Comparison of ENCODE assay signal across 18 cellular contexts in the genomic region with DNA sequence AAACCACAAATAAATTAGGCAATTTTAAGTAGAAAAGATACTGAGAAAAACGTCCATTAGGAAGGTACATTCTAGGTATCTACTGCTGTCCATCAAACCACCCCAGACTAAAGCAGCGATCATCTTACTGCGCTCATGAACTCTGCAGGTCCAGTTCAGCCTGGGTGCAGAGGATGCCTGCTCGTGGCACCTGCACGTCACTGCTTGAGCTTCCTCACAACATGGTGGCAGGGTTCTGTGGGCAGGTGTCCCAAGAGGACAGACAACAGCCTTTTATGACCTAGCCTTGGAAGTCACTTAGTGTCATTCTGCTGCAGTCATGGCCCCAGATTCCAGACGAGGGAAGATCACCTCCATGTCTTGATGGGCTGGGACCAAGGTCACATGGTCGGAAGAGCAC.
DNase-seq lines count a peak whose midpoint lies in the region; ATAC-seq and TF ChIP-seq lines count a peak whose summit lies in the region.
"Had no signal": no experiment of that assay in that cellular context is flagged by ENCODE, and none has a peak within 500 bp of the region (broad histone marks: within the 10 kb centered on the region; RNA-seq: fewer than 3 reads in every experiment).

No MANE protein-coding gene starts in this region.

- CTCF ChIA-PET in HCT116 (lab: Charles Lee) (interaction anchor here (0.5 kb wide), 1 partner anchor 63 kb away, joined by 4 read pairs; no protein-coding TSS in a partner anchor), SK-N-SH (lab: Yijun Ruan, JAX) (interaction anchor here (0.8 to 1.3 kb wide), 3 partner anchors 11 to 190 kb away, joined by 3 to 4 read pairs (median 3); no protein-coding TSS in a partner anchor)

- H3K9ac ChIP-seq in HCT116 (ENCODE audit: low read length) (no peak overlapping the region), SK-N-SH (no peak overlapping the region), neuronal stem cell (ENCODE audit: low read depth, low read length, poor library complexity) (peak overlapping the region; percentile 15)

- H3K27ac ChIP-seq in HCT116 (ENCODE audit: low read depth, low read length) (no peak overlapping the region), SK-N-SH (ENCODE audit: low read depth in 2 of 2, low read length in 1 of 2) (no peak overlapping the region), neuronal stem cell (replicated peaks; ENCODE audit: low read length) (no peak overlapping the region), ascending aorta (no peak overlapping the region)

- no peak for TF ChIP-seq POLR2A in HCT116 (IDR thresholded peaks at IDR 0.05; ENCODE audit: borderline replicate concordance, extremely low read depth, insufficient read depth, insufficient read length)

- H2AK5ac ChIP-seq in neuronal stem cell (ENCODE audit: low read depth, low read length), result peak overlapping the region; percentile 81

- intact Hi-C loops in HCT116 (cut with micrococcal nuclease), result loop anchor here (5.0 kb wide), 1 partner anchor 36 kb away; no protein-coding TSS in a partner anchor
- intact Hi-C loops in ascending aorta (cut with DNase I), result no loop called here

- ATAC-seq in HCT116, result no peak
- ATAC-seq: GM23338 had no signal

- TF ChIP-seq RAD21 in HCT116 (IDR thresholded peaks at IDR 0.05; ENCODE audit: low read depth), result no peak
- no peak for TF ChIP-seq RAD21 in SK-N-SH (IDR thresholded peaks at IDR 0.05; ENCODE audit: low read length)

- peaks cover 0 to 6% of the 10 kb centered on the region in 2 experiments; a peak in 1 of 4 replicates for H3K9me3 ChIP-seq in HCT116 (ENCODE audit: control insufficient read depth in 1 of 2, insufficient read depth in 1 of 2, low read depth in 1 of 2, low read length in 2 of 2)
- no peaks in the 10 kb centered on the region for H3K9me3 ChIP-seq in SK-N-SH
- H3K9me3 ChIP-seq in neuronal stem cell (replicated peaks in 1 of 2; ENCODE audit: control insufficient read depth in 2 of 2, insufficient read depth in 1 of 2, low read depth in 1 of 2, low read length in 2 of 2), result peaks cover 2 to 3% of the 10 kb centered on the region in 2 donors
- H3K9me3 ChIP-seq in ascending aorta, result no peaks in the 10 kb centered on the region

- peaks cover 0 to 20% of the 10 kb centered on the region in 2 experiments; a peak in 2 of 4 replicates for H3K4me1 ChIP-seq in HCT116 (ENCODE audit: control insufficient read depth in 1 of 2, insufficient read depth in 2 of 2, low read length in 2 of 2)
- no peaks in the 10 kb centered on the region for H3K4me1 ChIP-seq in SK-N-SH (ENCODE audit: control insufficient read depth in 1 of 2, insufficient read depth in 2 of 2, low read depth in 1 of 2, low read length in 1 of 2)
- H3K4me1 ChIP-seq in neuronal stem cell (ENCODE audit: control insufficient read depth in 2 of 2, insufficient read depth in 1 of 2, low read depth in 1 of 2, low read length in 2 of 2), result peaks cover 0 to 10% of the 10 kb centered on the region in 2 donors
- no peaks in the 10 kb centered on the region for H3K4me1 ChIP-seq in ascending aorta

- peak overlapping the region; percentile 27 for H3K14ac ChIP-seq in neuronal stem cell (ENCODE audit: low read length)

- RAD21 ChIA-PET in HCT116 (lab: Charles Lee; ENCODE audit: low non-redundant PET in 1 of 2, low total read pairs in 2 of 2, uncharacterized antibody in 2 of 2, unreplicated experiment in 2 of 2), result no interaction called here

- BruUV-seq in HCT116 (replicated peaks; lab: Mats Ljungman, UMichigan), result no TSS peak

- TF ChIP-seq CTCF in HCT116 (IDR thresholded peaks at IDR 0.05 in 2 of 3, conservative IDR thresholded peaks at IDR 0.05 in 1 of 3; ENCODE audit: borderline replicate concordance in 1 of 3, insufficient read depth in 1 of 3, low read depth in 2 of 3, low read length in 2 of 3) (no peak), SK-N-SH (IDR thresholded peaks at IDR 0.05) (no peak), chondrocyte (IDR thresholded peaks at IDR 0.05) (no peak), ascending aorta (IDR thresholded peaks at IDR 0.05) (no peak), GM13976 (IDR thresholded peaks at IDR 0.05; ENCODE audit: borderline replicate concordance, control extremely low read depth, extremely low read depth, insufficient read depth, missing control alignments) (no peak)

- peaks cover 10% of the 10 kb centered on the region for H3K9me3 Mint-ChIP-seq in chondrocyte (ENCODE audit: low read depth)
- H3K9me3 Mint-ChIP-seq: GM23338 had no signal

- no peak overlapping the region for H4K8ac ChIP-seq in neuronal stem cell (ENCODE audit: low read depth, low read length)

- in situ Hi-C loops in GM13976 (cut with MboI; ENCODE audit: low sequenced_read_pairs, unreplicated experiment), result no loop called here

- H3K4me1 Mint-ChIP-seq in chondrocyte (ENCODE audit: low read depth), result no peaks in the 10 kb centered on the region

- no peak overlapping the region for H3K23ac ChIP-seq in neuronal stem cell (ENCODE audit: low read depth, low read length, poor library complexity)

- no peak overlapping the region for H3K27ac Mint-ChIP-seq in chondrocyte (ENCODE audit: unreplicated experiment)
- H3K27ac Mint-ChIP-seq: B cell; CD4-positive, CD25-positive, alpha-beta regulatory T cell; CD8-positive, alpha-beta memory T cell; GM23338; H9 had no signal

- H4K20me1 ChIP-seq in HCT116 (ENCODE audit: insufficient read depth) (no peaks in the 10 kb centered on the region), SK-N-SH (ENCODE audit: insufficient read depth) (peaks cover 8% of the 10 kb centered on the region; the same call in 1 of the 2 replicates)

- H3K36me3 ChIP-seq in HCT116 (ENCODE audit: control insufficient read depth in 1 of 2, insufficient read depth in 2 of 2, low read length in 2 of 2) (no peaks in the 10 kb centered on the region), SK-N-SH (replicated peaks in 1 of 2; ENCODE audit: control insufficient read depth in 1 of 2, insufficient read depth in 2 of 2, low read length in 1 of 2) (no peaks in the 10 kb centered on the region), neuronal stem cell (replicated peaks in 1 of 2; ENCODE audit: control insufficient read depth in 2 of 2, insufficient read depth in 2 of 2, low read length in 2 of 2) (no peaks in the 10 kb centered on the region), ascending aorta (no peaks in the 10 kb centered on the region)

- H3K27me3 ChIP-seq in HCT116 (ENCODE audit: insufficient read depth, low read length) (no peaks in the 10 kb centered on the region), SK-N-SH (ENCODE audit: insufficient read depth) (peaks cover 98% of the 10 kb centered on the region), neuronal stem cell (ENCODE audit: control insufficient read depth in 3 of 3, insufficient read depth in 3 of 3, low read depth in 1 of 3, low read length in 3 of 3) (peaks cover 0 to 83% (median 25%) of the 10 kb centered on the region in 3 experiments), ascending aorta (peaks cover 17% of the 10 kb centered on the region)

- no peak overlapping the region for H3K4me2 ChIP-seq in HCT116 (ENCODE audit: low read length)
- H3K4me2 ChIP-seq in SK-N-SH, result no peak overlapping the region
- H3K4me2 ChIP-seq in neuronal stem cell (ENCODE audit: insufficient read depth, low read length, poor library complexity, severe bottlenecking), result no peak overlapping the region
- H3K4me2 ChIP-seq: GM23338 had no signal

- H3K27me3 Mint-ChIP-seq in chondrocyte (ENCODE audit: low read depth), result peaks cover 38% of the 10 kb centered on the region

- H2BK15ac ChIP-seq in neuronal stem cell (ENCODE audit: low read length), result no peak overlapping the region

- H2BK12ac ChIP-seq in neuronal stem cell (ENCODE audit: low read length), result no peak overlapping the region

- no peak overlapping the region for H3K4me3 Mint-ChIP-seq in chondrocyte (ENCODE audit: unreplicated experiment)
- H3K4me3 Mint-ChIP-seq: B cell; CD8-positive, alpha-beta memory T cell; GM23338 had no signal

- no peaks in the 10 kb centered on the region for H3K79me2 ChIP-seq in HCT116 (ENCODE audit: insufficient read depth, low read length)
- H3K79me2 ChIP-seq in SK-N-SH (ENCODE audit: insufficient read depth), result no peaks in the 10 kb centered on the region

- no peak overlapping the region for H2BK5ac ChIP-seq in neuronal stem cell (ENCODE audit: low read length)

- H3K4me3 ChIP-seq in HCT116 (replicated peaks in 1 of 2; ENCODE audit: low read depth in 1 of 2, low read length in 2 of 2) (no peak overlapping the region), SK-N-SH (ENCODE audit: low read depth in 2 of 2, low read length in 1 of 2) (no peak overlapping the region), neuronal stem cell (ENCODE audit: low read length in 2 of 2) (no peak overlapping the region), ascending aorta (no peak overlapping the region)
- H3K4me3 ChIP-seq: GM23338 had no signal

- peaks cover 10% of the 10 kb centered on the region for H3F3A ChIP-seq in SK-N-SH (replicated peaks; ENCODE audit: insufficient read depth)

- H3K79me1 ChIP-seq in neuronal stem cell (ENCODE audit: low read depth, low read length), result peaks cover 3% of the 10 kb centered on the region

- no peak overlapping the region for H3K4ac ChIP-seq in neuronal stem cell (ENCODE audit: low read length)

- whole genome bisulfite sequencing in SK-N-SH (ENCODE audit: low lambda C conversion rate), result 31% methylated on average over 7 of the region's 7 CpGs
- WGBS in neuronal stem cell (ENCODE audit: extremely low coverage in 2 of 2, insufficient read length in 2 of 2, insufficient replicate concordance in 1 of 2), 2 donors, result no CpG with 5 or more reads among the region's 7 CpGs

- H2BK120ac ChIP-seq in neuronal stem cell (ENCODE audit: low read depth, low read length), result no peak overlapping the region

- no peak overlapping the region for H2AFZ ChIP-seq in HCT116 (ENCODE audit: low read depth, low read length, poor library complexity, severe bottlenecking)
- no peak overlapping the region for H2AFZ ChIP-seq in SK-N-SH (ENCODE audit: low read depth)
- H2AFZ ChIP-seq in neuronal stem cell (ENCODE audit: low read length), result no peak overlapping the region
- H2AFZ ChIP-seq: GM23338 had no signal

- POLR2A ChIA-PET in HCT116 (lab: Charles Lee) (no interaction called here), SK-N-SH (lab: Yijun Ruan, JAX) (no interaction called here)

- no peaks in the 10 kb centered on the region for H3K9me2 ChIP-seq in HCT116 (ENCODE audit: insufficient read depth)
- H3K9me2 ChIP-seq in SK-N-SH, result no peaks in the 10 kb centered on the region

- H3K18ac ChIP-seq in neuronal stem cell (ENCODE audit: low read length), result peak overlapping the region; percentile 51

- no peak for TF ChIP-seq EP300 in SK-N-SH (IDR thresholded peaks at IDR 0.05; ENCODE audit: borderline replicate concordance in 1 of 2, low read depth in 1 of 2, low read length in 1 of 2)

- H4K91ac ChIP-seq in neuronal stem cell (ENCODE audit: low read depth, low read length, poor library complexity), result no peak overlapping the region

- H3K36me3 Mint-ChIP-seq in chondrocyte (ENCODE audit: low read depth), result peaks cover 4% of the 10 kb centered on the region
- H3K36me3 Mint-ChIP-seq: CD4-positive, CD25-positive, alpha-beta regulatory T cell; CD8-positive, alpha-beta memory T cell had no signal

- DNase-seq in HCT116 (ENCODE audit: low read depth, low spot score) (no peak), SK-N-SH (peak; percentile 21), chondrocyte (ENCODE audit: low spot score) (peak; percentile 34), neuronal stem cell (ENCODE audit: low spot score) (no peak), hepatic stellate cell (ENCODE audit: low spot score) (no peak), ascending aorta (ENCODE audit: low spot score in 2 of 2) (no peak), cerebellum (ENCODE audit: low spot score) (no peak), GM13976 (ENCODE audit: low spot score) (no peak)
- DNase-seq: C1 segment of cervical spinal cord; CD4-positive, CD25-positive, alpha-beta regulatory T cell; CD8-positive, alpha-beta memory T cell; DMS153; DMS79; GDM1; H9; KBM-7 had no signal

Comparison
In these comparisons a context has a peak if more than half of its experiments do, and no peak if none do; other contexts are left out.
1. DNase-seq: peak in SK-N-SH (single experiment) and chondrocyte (single experiment); none in HCT116 (single experiment), neuronal stem cell (single experiment), hepatic stellate cell (single experiment), ascending aorta (0 of 2), cerebellum (single experiment) and GM13976 (single experiment).
2. Of the 11 proteins assayed by ChIP-seq in both SK-N-SH and HCT116: peak only in SK-N-SH: none; only in HCT116: YY1; in both: none; in neither: 10.